ENCODE assay signal across 23 cellular contexts in genomic region chr3:143430582-143430981, GRCh38.
"Had no signal": no experiment of that assay in that cellular context is flagged by ENCODE, and none has a peak within 500 bp of the region (broad histone marks: within the 10 kb centered on the region; RNA-seq: fewer than 3 reads in every experiment).

No MANE protein-coding gene starts in this region.

- H3K9ac ChIP-seq: SK-N-SH had no signal

- H3K9me2 ChIP-seq: SK-N-SH had no signal

- H3K27me3 ChIP-seq: adrenal gland, colonic mucosa, MG63 had no signal

- H3K36me3 ChIP-seq: adrenal gland, colonic mucosa, MG63, SJCRH30 had no signal

- H3K27ac ChIP-seq: adrenal gland, colonic mucosa, SJCRH30, VCaP had no signal

- DNase-seq: activated CD4-positive, alpha-beta T cell treated with anti-CD3 and anti-CD28 coated beads for 4 hours; activated CD4-positive, alpha-beta T cell treated with anti-CD3 and anti-CD28 coated beads, Interleukin-2, amount 50 U/mL, for 4 hours; activated CD8-positive, alpha-beta memory T cell treated with anti-CD3 and anti-CD28 coated beads, Interleukin-2, amount 50 U/mL, for 48 hours; activated CD8-positive, alpha-beta T cell treated with anti-CD3 and anti-CD28 coated beads, Interleukin-2, amount 10 ng/mL, durations not matched to agents 7 days and 5 days; activated naive CD4-positive, alpha-beta T cell treated with anti-CD3 and anti-CD28 coated beads, Interleukin-2, amount 50 U/mL, for 16 hours; activated naive CD8-positive, alpha-beta T cell treated with anti-CD3 and anti-CD28 coated beads, Interleukin-2, amount 10 ng/mL, durations not matched to agents 7 days and 5 days; activated T-cell treated with anti-CD3 and anti-CD28 coated beads, Interleukin-2, amount 50 U/mL, for 1 hour; anterior cingulate cortex; caudate nucleus; colonic mucosa; NCI-H1105; NCI-H1436 treated with DMSO at 0.1 percent for 48 hours; NCI-H187; NCI-H2081; NCI-H510A treated with DMSO at 0.1 percent for 48 hours; SJCRH30; SK-N-SH; T-helper 1 cell had no signal

- H3K9me3 ChIP-seq: adrenal gland, colonic mucosa, SJCRH30, SK-N-SH had no signal

- ATAC-seq: activated CD8-positive, alpha-beta T cell treated with anti-CD3 and anti-CD28 coated beads, Interleukin-2, amount 10 ng/mL, durations not matched to agents 7 days and 5 days; Panc1; Right ventricle myocardium inferior had no signal

- H3K4me1 ChIP-seq: SJCRH30 had no signal

- H3K4me2 ChIP-seq: SK-N-SH had no signal

- H3K4me3 ChIP-seq: adrenal gland, colonic mucosa, MG63, SJCRH30 had no signal
